In genomic region chr9:129394920-129395279, GRCh38 we compare ENCODE assay signal across 17 cellular contexts.
DNase-seq lines count a peak whose midpoint lies in the region; FAIRE-seq and TF ChIP-seq lines count a peak whose summit lies in the region.
"Had no signal": no experiment of that assay in that cellular context is flagged by ENCODE, and none has a peak within 500 bp of the region (broad histone marks: within the 10 kb centered on the region; RNA-seq: fewer than 3 reads in every experiment).

No MANE protein-coding gene starts in this region.

- FAIRE-seq in RCC 7860 (lab: Jason Lieb, UNC), result no peak
- FAIRE-seq: GM12878, GM18507, HepG2, HTR-8/SVneo had no signal

- DNase-seq in BE2C, result no peak
- DNase-seq in endodermal cell, result no peak
- DNase-seq in activated CD8-positive, alpha-beta memory T cell treated with anti-CD3 and anti-CD28 coated beads for 24 hours, result no peak
- DNase-seq in RCC 7860 (ENCODE audit: low spot score), result no peak
- DNase-seq in mucosa of gallbladder (ENCODE audit: low spot score), result no peak
- DNase-seq: Calu3; CD4-positive, alpha-beta T cell; DMS 273 treated with DMSO at 0.1 percent for 48 hours; HCEC 1CT; HFFc6 had no signal

- H3K4me1 ChIP-seq in BE2C, result peaks cover 56% of the 10 kb centered on the region
- no peaks in the 10 kb centered on the region for H3K4me1 ChIP-seq in endodermal cell (ENCODE audit: control insufficient read depth, insufficient read depth, low read length)

- H3K4me3 ChIP-seq in BE2C (ENCODE audit: low read depth, low read length) (peak overlapping the region; percentile 46), endodermal cell (ENCODE audit: low read length) (no peak overlapping the region)
- H3K4me3 ChIP-seq: GM12878 had no signal

- H3K4me3 Mint-ChIP-seq in endodermal cell, result no peak overlapping the region
- H3K4me3 Mint-ChIP-seq: CD4-positive, alpha-beta T cell; HFFc6 had no signal

- peaks cover 6% of the 10 kb centered on the region for H3K4me1 Mint-ChIP-seq in endodermal cell

- H3K36me3 ChIP-seq in BE2C (no peaks in the 10 kb centered on the region), endodermal cell (ENCODE audit: control insufficient read depth, insufficient read depth, low read length) (no peaks in the 10 kb centered on the region)

- H3K27ac Mint-ChIP-seq in endodermal cell, result no peak overlapping the region
- H3K27ac Mint-ChIP-seq: CD4-positive, alpha-beta T cell; HFFc6 had no signal

- H3K9ac ChIP-seq in endodermal cell (ENCODE audit: extremely low read depth, low read length, poor library complexity, severe bottlenecking), result no peak overlapping the region

- peaks cover 2% of the 10 kb centered on the region for H3K27me3 Mint-ChIP-seq in endodermal cell (ENCODE audit: insufficient read depth)
- H3K27me3 Mint-ChIP-seq: CD4-positive, alpha-beta T cell had no signal

- H3K9me3 ChIP-seq in BE2C, result no peaks in the 10 kb centered on the region; the same call in 1 of the 2 replicates
- H3K9me3 ChIP-seq in endodermal cell (ENCODE audit: control insufficient read depth, low read length), result no peaks in the 10 kb centered on the region

- H3K27ac ChIP-seq in angular gyrus (ENCODE audit: low read depth, low read length) (peak overlapping the region; percentile 94), endodermal cell (ENCODE audit: low read depth, low read length) (peak overlapping the region; percentile 78), temporal lobe (ENCODE audit: low read depth, low read length) (peak overlapping the region; percentile 93)
- H3K27ac ChIP-seq: 22Rv1 had no signal

- no peaks in the 10 kb centered on the region for H3K36me3 Mint-ChIP-seq in endodermal cell (ENCODE audit: low read depth)

- H3K27me3 ChIP-seq in BE2C, result no peaks in the 10 kb centered on the region
- H3K27me3 ChIP-seq in endodermal cell (ENCODE audit: control insufficient read depth, insufficient read depth, low read length, poor library complexity, severe bottlenecking), result peaks cover 21% of the 10 kb centered on the region

- TF ChIP-seq CTCF in BE2C (IDR thresholded peaks at IDR 0.05; ENCODE audit: low read depth, low read length), result no peak
- no peak for TF ChIP-seq CTCF in endodermal cell (conservative IDR thresholded peaks at IDR 0.05)

- WGBS in endodermal cell (ENCODE audit: insufficient coverage in 1 of 2, insufficient read length in 1 of 2), 2 experiments, result 79 to 92% methylated on average over 2 to 3 of the region's 3 CpGs

- no peaks in the 10 kb centered on the region for H3K9me3 Mint-ChIP-seq in endodermal cell
- H3K9me3 Mint-ChIP-seq: CD4-positive, alpha-beta T cell; HFFc6 had no signal
